8 cellular contexts compared by ENCODE assay signal in the genomic region with DNA sequence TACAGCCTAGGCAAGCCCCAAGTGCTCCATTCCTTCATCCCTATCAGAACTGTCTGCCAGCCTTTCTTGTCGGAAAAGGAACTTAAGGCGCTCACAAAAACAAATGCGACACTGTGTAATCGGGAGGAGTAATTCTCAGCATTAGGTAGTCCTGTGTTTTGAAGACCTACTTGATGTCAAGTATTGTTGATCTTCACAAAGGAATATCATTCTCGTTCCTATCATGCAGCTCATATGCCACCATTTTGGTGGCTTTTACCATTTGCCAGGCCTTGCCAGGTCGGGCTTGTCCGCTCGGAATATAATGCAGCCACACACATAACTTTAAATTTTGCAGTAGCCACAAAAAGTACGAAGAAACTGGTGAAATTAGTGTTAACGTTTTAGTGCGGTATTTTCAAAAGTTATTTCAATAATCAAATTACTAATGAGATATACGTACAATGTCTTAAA. TPM values are rescaled to one million over a fixed set of nuclear protein-coding genes. Genes with fewer than 3 reads are reported as not detected.
DNase-seq lines count a peak whose midpoint lies in the region; ATAC-seq and TF ChIP-seq lines count a peak whose summit lies in the region.

No MANE protein-coding gene starts in this region.

- ATAC-seq in Right ventricle myocardium inferior = no peak
- no peak for ATAC-seq in natural killer cell treated with Interleukin-12 subunit alpha and Interleukin-12 subunit beta and Interleukin-15 and Interleukin-18, amount 100 ng/mL, for 72 hours

- H3K27me3 ChIP-seq in cardiac muscle cell = no peaks in the 10 kb centered on the region
- H3K27me3 ChIP-seq in ectodermal cell (ENCODE audit: control insufficient read depth, insufficient read depth, low read length, poor library complexity, severe bottlenecking) = no peaks in the 10 kb centered on the region

- peak overlapping the region; percentile 83 for H3K4me3 ChIP-seq in cardiac muscle cell
- peak overlapping the region; percentile 66 for H3K4me3 ChIP-seq in ectodermal cell (ENCODE audit: insufficient read depth, low read depth, low read length)

- DNase-seq in cardiac muscle cell (ENCODE audit: low read depth in 1 of 2, low spot score in 1 of 2) (no peak), Right ventricle myocardium inferior (ENCODE audit: missing footprints) (no peak), NOMO-1 treated with DMSO at 0.1 percent for 48 hours (lab: John Stamatoyannopoulos, UW; ENCODE audit: unreplicated experiment) (peak; percentile 37), middle frontal gyrus (ENCODE audit: extremely low spot score, low spot score) (no peak)
- DNase-seq in natural killer cell treated with Interleukin-12 subunit alpha and Interleukin-12 subunit beta and Interleukin-15 and Interleukin-18, amount 100 ng/mL, for 72 hours (ENCODE audit: low spot score) = no peak
- no peak for DNase-seq in activated CD4-positive, alpha-beta T cell treated with anti-CD3 and anti-CD28 coated beads for 1 hour
- DNase-seq in stimulated activated CD8-positive, alpha-beta memory T cell treated with anti-CD3 and anti-CD28 coated beads, Interleukin-4, amount 100 ng/mL, for 48 hours = no peak

- H3K4me1 Mint-ChIP-seq in natural killer cell treated with Interleukin-12 subunit alpha and Interleukin-12 subunit beta and Interleukin-15 and Interleukin-18, amount 100 ng/mL, for 72 hours (ENCODE audit: low read depth in 2 of 2) = peaks cover 7 to 25% of the 10 kb centered on the region in 2 donors

- no peaks in the 10 kb centered on the region for H3K27me3 Mint-ChIP-seq in natural killer cell treated with Interleukin-12 subunit alpha and Interleukin-12 subunit beta and Interleukin-15 and Interleukin-18, amount 100 ng/mL, for 72 hours

- H3K4me1 ChIP-seq in cardiac muscle cell (ENCODE audit: low read depth) (peaks cover 5% of the 10 kb centered on the region), ectodermal cell (ENCODE audit: control insufficient read depth, insufficient read depth, low read length) (peaks cover 5% of the 10 kb centered on the region)

- H3K4me3 Mint-ChIP-seq in natural killer cell treated with Interleukin-12 subunit alpha and Interleukin-12 subunit beta and Interleukin-15 and Interleukin-18, amount 100 ng/mL, for 72 hours = peak overlapping the region; percentile 98

- no peaks in the 10 kb centered on the region for H3K9me3 Mint-ChIP-seq in natural killer cell treated with Interleukin-12 subunit alpha and Interleukin-12 subunit beta and Interleukin-15 and Interleukin-18, amount 100 ng/mL, for 72 hours

- H3K27ac Mint-ChIP-seq in natural killer cell treated with Interleukin-12 subunit alpha and Interleukin-12 subunit beta and Interleukin-15 and Interleukin-18, amount 100 ng/mL, for 72 hours = peak overlapping the region; percentile 99 to 100

- H3K36me3 Mint-ChIP-seq in natural killer cell treated with Interleukin-12 subunit alpha and Interleukin-12 subunit beta and Interleukin-15 and Interleukin-18, amount 100 ng/mL, for 72 hours = peaks cover 16% of the 10 kb centered on the region

- no peak for TF ChIP-seq CTCF in cardiac muscle cell (IDR thresholded peaks at IDR 0.05; ENCODE audit: low read depth, low read length)

- no peaks in the 10 kb centered on the region for H3K9me3 ChIP-seq in cardiac muscle cell (ENCODE audit: low read depth)
- H3K9me3 ChIP-seq in ectodermal cell (ENCODE audit: control insufficient read depth, low read length) = no peaks in the 10 kb centered on the region

- intact Hi-C loops in Right ventricle myocardium inferior (cut with DNase I) = no loop called here

- peaks cover 6% of the 10 kb centered on the region for H3K36me3 ChIP-seq in cardiac muscle cell
- H3K36me3 ChIP-seq in ectodermal cell (ENCODE audit: control insufficient read depth, insufficient read depth, low read length) = no peaks in the 10 kb centered on the region

- H3K27ac ChIP-seq in cardiac muscle cell (peak overlapping the region; percentile 97), ectodermal cell (ENCODE audit: insufficient read depth, low read depth, low read length, poor library complexity, severe bottlenecking) (peak overlapping the region; percentile 99)

- 34 to 58% methylated on average over 8 to 12 of the region's 12 CpGs for WGBS in ectodermal cell, 2 experiments

RNA-seq across cellular contexts. Expression of gene PPP4R3A, which starts 0.9 kb away (rescaled TPM):
- total RNA-seq in cardiac muscle cell (47.0 and 94.9 TPM in 2 replicates), Right ventricle myocardium inferior (47.4 TPM)
- polyA plus RNA-seq in cardiac muscle cell = 53.5 and 61.4 TPM in 2 replicates
- 109 TPM for polyA plus RNA-seq in ectodermal cell (2013, experiment 1 of 4)
- polyA plus RNA-seq in ectodermal cell (2013, experiment 2 of 4) = 108 TPM
- polyA plus RNA-seq in ectodermal cell (2013, experiment 3 of 4) = 80.6 TPM
- 90.2 TPM for polyA plus RNA-seq in ectodermal cell (2013, experiment 4 of 4)
- total RNA-seq in natural killer cell treated with Interleukin-12 subunit alpha and Interleukin-12 subunit beta and Interleukin-15 and Interleukin-18, amount 100 ng/mL, for 72 hours = 100 to 1,000 TPM; 136 to 138 TPM
